Comparison of ENCODE assay signal across 15 cellular contexts in genomic region chr11:84722583-84723108, GRCh38.
DNase-seq lines count a peak whose midpoint lies in the region; ATAC-seq and TF ChIP-seq lines count a peak whose summit lies in the region.
"Had no signal": no experiment of that assay in that cellular context is flagged by ENCODE, and none has a peak within 500 bp of the region (broad histone marks: within the 10 kb centered on the region; RNA-seq: fewer than 3 reads in every experiment).

No MANE protein-coding gene starts in this region.

- ATAC-seq in HG03045 (IDR thresholded peaks at IDR 0.05; ENCODE audit: unreplicated experiment): no peak
- ATAC-seq: heart left ventricle, left lung, natural killer cell had no signal

- H3K4me1 Mint-ChIP-seq in nephron: peaks cover 18% of the 10 kb centered on the region
- H3K4me1 Mint-ChIP-seq: natural killer cell had no signal

- no peak overlapping the region for H3K27ac ChIP-seq in SK-N-MC
- H3K27ac ChIP-seq: epithelial cell of prostate, heart left ventricle, left lung had no signal

- H3K27me3 Mint-ChIP-seq in nephron (ENCODE audit: low read depth): peaks cover 49% of the 10 kb centered on the region

- H3K4me3 ChIP-seq in LNCaP clone FGC (ENCODE audit: low read depth, low read length) (no peak overlapping the region), SK-N-MC (no peak overlapping the region)
- H3K4me3 ChIP-seq: heart left ventricle, left lung had no signal

- H3K36me3 Mint-ChIP-seq in nephron (ENCODE audit: low read depth): no peaks in the 10 kb centered on the region
- H3K36me3 Mint-ChIP-seq: activated naive CD8-positive, alpha-beta T cell; IgD-negative memory B cell; natural killer cell had no signal

- TF ChIP-seq CTCF in LNCaP clone FGC (IDR thresholded peaks at IDR 0.05; ENCODE audit: control insufficient read depth, extremely low read depth, insufficient read depth) (peak; percentile 37), nephron (IDR thresholded peaks at IDR 0.05; ENCODE audit: unreplicated experiment in 3 of 3) (peak in 1 of 3 experiments; percentile 8)

- no peak overlapping the region for H3K9ac ChIP-seq in SK-N-MC (ENCODE audit: insufficient read length)

- H3K9me3 ChIP-seq in SK-N-MC (ENCODE audit: low read depth, low read length): no peaks in the 10 kb centered on the region
- H3K9me3 ChIP-seq: left lung had no signal

- DNase-seq in ELR (ENCODE audit: low read depth) (peak; percentile 3), LNCaP clone FGC (ENCODE audit: low read depth) (no peak), SK-N-MC (ENCODE audit: low read depth, low spot score) (peak; percentile 44), DMS153 (lab: John Stamatoyannopoulos, UW) (no peak)
- DNase-seq in activated CD8-positive, alpha-beta memory T cell treated with anti-CD3 and anti-CD28 coated beads, Interleukin-2, amount 50 U/mL, for 48 hours: no peak
- DNase-seq: activated CD8-positive, alpha-beta memory T cell treated with anti-CD3 and anti-CD28 coated beads, Interleukin-2, amount 50 U/mL, for 4 hours; cerebellar nuclear complex; heart left ventricle; left lung; natural killer cell had no signal

- no peaks in the 10 kb centered on the region for H3K9me3 Mint-ChIP-seq in nephron

- no peak overlapping the region for H3K27ac Mint-ChIP-seq in nephron
- H3K27ac Mint-ChIP-seq: activated naive CD8-positive, alpha-beta T cell; IgD-negative memory B cell; natural killer cell had no signal

- peak overlapping the region; percentile 8 to 33 (median 10) for H3K4me3 Mint-ChIP-seq in nephron
- H3K4me3 Mint-ChIP-seq: natural killer cell had no signal

- no peaks in the 10 kb centered on the region for H3K36me3 ChIP-seq in SK-N-MC (ENCODE audit: insufficient read depth, low read length)
- H3K36me3 ChIP-seq: heart left ventricle, left lung had no signal

Comparison
In these comparisons a context has a peak if more than half of its experiments do, and no peak if none do; other contexts are left out.
1. DNase-seq: peak in ELR (single experiment) and SK-N-MC (single experiment); none in LNCaP clone FGC (single experiment), DMS153 (single experiment) and activated CD8-positive, alpha-beta memory T cell treated with anti-CD3 and anti-CD28 coated beads, Interleukin-2, amount 50 U/mL, for 48 hours (single experiment).